Comparison of ENCODE assay signal across 16 cellular contexts in genomic region chr1:209829716-209830115, GRCh38. TPM values are rescaled to one million over a fixed set of nuclear protein-coding genes. Genes with fewer than 3 reads are reported as not detected.
DNase-seq lines count a peak whose midpoint lies in the region; ATAC-seq and TF ChIP-seq lines count a peak whose summit lies in the region.
"Had no signal": no experiment of that assay in that cellular context is flagged by ENCODE, and none has a peak within 500 bp of the region (broad histone marks: within the 10 kb centered on the region; RNA-seq: fewer than 3 reads in every experiment).

No MANE protein-coding gene starts in this region.

- H4K91ac ChIP-seq in IMR-90 (ENCODE audit: insufficient read depth, low read depth, low read length) = no peak overlapping the region

- no peaks in the 10 kb centered on the region for H3K9me3 Mint-ChIP-seq in activated naive CD8-positive, alpha-beta T cell treated with anti-CD3 and anti-CD28 coated beads, Interleukin-2, amount 50 U/mL, for 24 hours
- H3K9me3 Mint-ChIP-seq in natural killer cell treated with Interleukin-12 subunit alpha and Interleukin-12 subunit beta and Interleukin-15 and Interleukin-18, amount 100 ng/mL, for 72 hours = no peaks in the 10 kb centered on the region

- no peak overlapping the region for H2BK20ac ChIP-seq in IMR-90 (ENCODE audit: low read depth, low read length)

- H3K9ac ChIP-seq in SK-N-SH (peak overlapping the region; percentile 37; the same call in 1 of the 2 replicates), IMR-90 (ENCODE audit: low read depth, low read length) (no peak overlapping the region)

- H3K27ac ChIP-seq in SK-N-SH (ENCODE audit: low read depth in 2 of 2, low read length in 1 of 2) (peak overlapping the region in 1 of 2 experiments; percentile 98; a peak in 3 of 4 replicates), IMR-90 (ENCODE audit: insufficient read depth, low read length) (no peak overlapping the region)
- H3K27ac ChIP-seq: 22Rv1, hepatocyte, lower lobe of right lung, tibial nerve had no signal

- peaks cover 8 to 40% of the 10 kb centered on the region in 2 experiments for H3K79me1 ChIP-seq in IMR-90 (ENCODE audit: low read depth in 1 of 2, low read length in 2 of 2)

- H3K4ac ChIP-seq in IMR-90 (ENCODE audit: low read depth, low read length) = no peak overlapping the region; the same call in 1 of the 2 replicates

- H3K27ac Mint-ChIP-seq in activated naive CD8-positive, alpha-beta T cell treated with anti-CD3 and anti-CD28 coated beads, Interleukin-2, amount 50 U/mL, for 24 hours = peak overlapping the region; percentile 52
- H3K27ac Mint-ChIP-seq in natural killer cell treated with Interleukin-12 subunit alpha and Interleukin-12 subunit beta and Interleukin-15 and Interleukin-18, amount 100 ng/mL, for 72 hours = peak overlapping the region; percentile 48 to 90

- no peaks in the 10 kb centered on the region for H4K20me1 ChIP-seq in SK-N-SH (ENCODE audit: insufficient read depth)
- no peaks in the 10 kb centered on the region for H4K20me1 ChIP-seq in IMR-90 (ENCODE audit: insufficient read depth, low read length)

- peaks cover 1% of the 10 kb centered on the region for H3K27me3 Mint-ChIP-seq in activated naive CD8-positive, alpha-beta T cell treated with anti-CD3 and anti-CD28 coated beads, Interleukin-2, amount 50 U/mL, for 24 hours
- no peaks in the 10 kb centered on the region for H3K27me3 Mint-ChIP-seq in natural killer cell treated with Interleukin-12 subunit alpha and Interleukin-12 subunit beta and Interleukin-15 and Interleukin-18, amount 100 ng/mL, for 72 hours

- BruUV-seq in IMR-90 (replicated peaks; lab: Mats Ljungman, UMichigan) = no TSS peak

- no peak for TF ChIP-seq CTCF in SK-N-SH (IDR thresholded peaks at IDR 0.05)
- TF ChIP-seq CTCF in IMR-90 (conservative IDR thresholded peaks at IDR 0.05; ENCODE audit: low read depth, low read length) = no peak

- peak overlapping the region; percentile 94 for H3K4me3 Mint-ChIP-seq in activated naive CD8-positive, alpha-beta T cell treated with anti-CD3 and anti-CD28 coated beads, Interleukin-2, amount 50 U/mL, for 24 hours
- peak overlapping the region; percentile 92 for H3K4me3 Mint-ChIP-seq in natural killer cell treated with Interleukin-12 subunit alpha and Interleukin-12 subunit beta and Interleukin-15 and Interleukin-18, amount 100 ng/mL, for 72 hours

- no peak overlapping the region for H2AFZ ChIP-seq in SK-N-SH (ENCODE audit: low read depth)
- no peak overlapping the region for H2AFZ ChIP-seq in IMR-90 (replicated peaks; ENCODE audit: low read length, poor library complexity)
- H2AFZ ChIP-seq: hepatocyte had no signal

- TF ChIP-seq POLR2A in IMR-90 (IDR thresholded peaks at IDR 0.05; ENCODE audit: low read depth, low read length) = no peak

- peaks cover 2 to 37% of the 10 kb centered on the region in 2 experiments for H3K4me1 ChIP-seq in SK-N-SH (ENCODE audit: control insufficient read depth in 1 of 2, insufficient read depth in 2 of 2, low read depth in 1 of 2, low read length in 1 of 2)
- H3K4me1 ChIP-seq in IMR-90 (ENCODE audit: control insufficient read depth, insufficient read depth, low read length) = peaks cover 4% of the 10 kb centered on the region; the same call in 1 of the 2 replicates

- H2AK5ac ChIP-seq in IMR-90 (ENCODE audit: low read depth, low read length) = no peak overlapping the region; the same call in 1 of the 2 replicates

- 87% methylated on average over 2 of the region's 2 CpGs for WGBS in SK-N-SH (ENCODE audit: low lambda C conversion rate)
- WGBS in IMR-90 (ENCODE audit: extremely low coverage in 2 of 2, insufficient read length in 1 of 2), 2 experiments = no CpG with 5 or more reads among the region's 2 CpGs

- H3K36me3 ChIP-seq in SK-N-SH (replicated peaks in 1 of 2; ENCODE audit: control insufficient read depth in 1 of 2, insufficient read depth in 2 of 2, low read length in 1 of 2) (peaks cover 46 to 49% of the 10 kb centered on the region in 2 experiments), IMR-90 (ENCODE audit: control insufficient read depth, insufficient read depth, low read length) (peaks cover 11% of the 10 kb centered on the region)

- TF ChIP-seq RAD21 in SK-N-SH (IDR thresholded peaks at IDR 0.05; ENCODE audit: low read length) (no peak), IMR-90 (IDR thresholded peaks at IDR 0.05; ENCODE audit: low read length) (no peak)

- peak overlapping the region; percentile 47 for H2BK5ac ChIP-seq in IMR-90 (ENCODE audit: low read depth, low read length, poor library complexity, severe bottlenecking)

- TF ChIP-seq EP300 in SK-N-SH (IDR thresholded peaks at IDR 0.05; ENCODE audit: borderline replicate concordance in 1 of 2, low read depth in 1 of 2, low read length in 1 of 2) = no peak

- H3K56ac ChIP-seq in IMR-90 (ENCODE audit: extremely low read depth, insufficient read depth, low read length) = no peak overlapping the region

- CTCF ChIA-PET in SK-N-SH (lab: Yijun Ruan, JAX) = no interaction called here
- CTCF ChIA-PET in IMR-90 (lab: Yijun Ruan, JAX) = no interaction called here

- DNase-seq in SK-N-SH (no peak), IMR-90 (peak; percentile 26), hippocampal formation (lab: John Stamatoyannopoulos, UW) (no peak)
- DNase-seq in activated naive CD8-positive, alpha-beta T cell treated with anti-CD3 and anti-CD28 coated beads, Interleukin-2, amount 50 U/mL, for 24 hours = no peak
- no peak for DNase-seq in natural killer cell treated with Interleukin-12 subunit alpha and Interleukin-12 subunit beta and Interleukin-15 and Interleukin-18, amount 100 ng/mL, for 72 hours (ENCODE audit: low spot score)
- DNase-seq: DMS79, H7, lower lobe of right lung, NCI-H1930, retina had no signal

- no peak overlapping the region for H3K23ac ChIP-seq in IMR-90 (ENCODE audit: low read depth, low read length)

- H3K9me1 ChIP-seq in IMR-90 (ENCODE audit: insufficient read depth, low read length) = no peaks in the 10 kb centered on the region; the same call in 1 of the 2 replicates

- H3K27me3 ChIP-seq in SK-N-SH (ENCODE audit: insufficient read depth) (no peaks in the 10 kb centered on the region), IMR-90 (ENCODE audit: control insufficient read depth, insufficient read depth, low read length) (no peaks in the 10 kb centered on the region)
- H3K27me3 ChIP-seq: hepatocyte, tibial nerve had no signal

- H3K9me3 ChIP-seq in SK-N-SH = no peaks in the 10 kb centered on the region
- no peaks in the 10 kb centered on the region for H3K9me3 ChIP-seq in IMR-90 (ENCODE audit: control insufficient read depth, insufficient read depth, low read length)
- H3K9me3 ChIP-seq: lower lobe of right lung, tibial nerve had no signal

- peaks cover 62% of the 10 kb centered on the region for H3F3A ChIP-seq in SK-N-SH (replicated peaks; ENCODE audit: insufficient read depth)

- H4K8ac ChIP-seq in IMR-90 (ENCODE audit: low read depth in 2 of 2, low read length in 2 of 2) = peak overlapping the region in 1 of 2 experiments; percentile 27; a peak in 1 of 4 replicates

- dilution Hi-C loops in IMR-90 (cut with HindIII; ENCODE audit: low sequenced_read_pairs, unreplicated experiment) = no loop called here

- no peaks in the 10 kb centered on the region for H3K9me2 ChIP-seq in SK-N-SH

- in situ Hi-C loops in IMR-90 (cut with MboI; ENCODE audit: low sequenced_read_pairs) = no loop called here

- H3K14ac ChIP-seq in IMR-90 (replicated peaks; ENCODE audit: low read depth, low read length) = no peak overlapping the region

- no peak overlapping the region for H2BK120ac ChIP-seq in IMR-90 (ENCODE audit: low read depth, low read length)

- peaks cover 62% of the 10 kb centered on the region for H3K4me1 Mint-ChIP-seq in activated naive CD8-positive, alpha-beta T cell treated with anti-CD3 and anti-CD28 coated beads, Interleukin-2, amount 50 U/mL, for 24 hours
- peaks cover 17 to 31% of the 10 kb centered on the region in 2 donors for H3K4me1 Mint-ChIP-seq in natural killer cell treated with Interleukin-12 subunit alpha and Interleukin-12 subunit beta and Interleukin-15 and Interleukin-18, amount 100 ng/mL, for 72 hours (ENCODE audit: low read depth in 2 of 2)

- H2BK15ac ChIP-seq in IMR-90 (ENCODE audit: low read depth, low read length) = no peak overlapping the region

- H3K18ac ChIP-seq in IMR-90 (ENCODE audit: low read depth, low read length) = no peak overlapping the region

- peak overlapping the region in 1 of 2 experiments; percentile 42; a peak in 2 of 4 replicates for H3K4me3 ChIP-seq in SK-N-SH (ENCODE audit: low read depth in 2 of 2, low read length in 1 of 2)
- no peak overlapping the region for H3K4me3 ChIP-seq in IMR-90 (ENCODE audit: insufficient read depth, low read depth, low read length)
- H3K4me3 ChIP-seq: hepatocyte, lower lobe of right lung, tibial nerve had no signal

- peaks cover 51% of the 10 kb centered on the region for H3K36me3 Mint-ChIP-seq in activated naive CD8-positive, alpha-beta T cell treated with anti-CD3 and anti-CD28 coated beads, Interleukin-2, amount 50 U/mL, for 24 hours (ENCODE audit: low read depth)
- peaks cover 23% of the 10 kb centered on the region for H3K36me3 Mint-ChIP-seq in natural killer cell treated with Interleukin-12 subunit alpha and Interleukin-12 subunit beta and Interleukin-15 and Interleukin-18, amount 100 ng/mL, for 72 hours

- H3K4me2 ChIP-seq in SK-N-SH = peak overlapping the region; percentile 49
- 0 out of 2 replicates have a peak overlapping the region, but pooled peaks have one; percentile 32 for H3K4me2 ChIP-seq in IMR-90 (ENCODE audit: low read depth, low read length)

- no peak overlapping the region for H4K5ac ChIP-seq in IMR-90 (ENCODE audit: low read depth, low read length)

- H3K79me2 ChIP-seq in SK-N-SH (ENCODE audit: insufficient read depth) = peaks cover 58% of the 10 kb centered on the region

- H2AK9ac ChIP-seq in IMR-90 (replicated peaks; ENCODE audit: low read depth, low read length, poor library complexity) = no peak overlapping the region

- POLR2A ChIA-PET in SK-N-SH (lab: Yijun Ruan, JAX) = no interaction called here
- POLR2A ChIA-PET in IMR-90 (lab: Charles Lee; ENCODE audit: unreplicated experiment) = no interaction called here

- intact Hi-C loops in IMR-90 (cut with micrococcal nuclease) = loop anchor here (10.0 kb wide), 1 partner anchor 875 kb away; no protein-coding TSS in a partner anchor

- no peak for ATAC-seq in SK-N-SH treated with all-trans-retinoic acid at 6 μM for 48 hours
- no peak for ATAC-seq in IMR-90 (ENCODE audit: low read depth)
- ATAC-seq in activated naive CD8-positive, alpha-beta T cell treated with anti-CD3 and anti-CD28 coated beads, Interleukin-2, amount 50 U/mL, for 24 hours = no peak
- ATAC-seq in natural killer cell treated with Interleukin-12 subunit alpha and Interleukin-12 subunit beta and Interleukin-15 and Interleukin-18, amount 100 ng/mL, for 72 hours = no peak
- no peak for ATAC-seq in HG02623 (IDR thresholded peaks at IDR 0.05; ENCODE audit: unreplicated experiment)
- ATAC-seq in GM21529 (IDR thresholded peaks at IDR 0.05; ENCODE audit: unreplicated experiment) = no peak
- ATAC-seq: lower lobe of right lung had no signal

RNA-seq across cellular contexts. Expression of gene UTP25, which starts 1.9 kb away (rescaled TPM):
- polyA plus RNA-seq in SK-N-SH (2012; rRNA removed) = 6.3 and 9.3 TPM in 2 replicates
- 6.3 and 7.1 TPM in 2 replicates for polyA plus RNA-seq in SK-N-SH (2012; cell fraction: cytosol; rRNA removed)
- 8.9 and 16.0 TPM in 2 replicates for polyA plus RNA-seq in SK-N-SH (2012; cell fraction: nucleus; rRNA removed)
- 17.2 and 17.4 TPM in 2 replicates for total RNA-seq in IMR-90 (2012; rRNA removed)
- polyA plus RNA-seq in IMR-90 (2012; rRNA removed) = 6.9 and 7.1 TPM in 2 replicates
- 1.6 and 1.8 TPM in 2 replicates for polyA plus RNA-seq in IMR-90 (2012; cell fraction: cytosol; rRNA removed)
- polyA plus RNA-seq in IMR-90 (2012; cell fraction: nucleus; rRNA removed; ENCODE audit: low replicate concordance) = 3.3 and 10.9 TPM in 2 replicates
- total RNA-seq in natural killer cell treated with Interleukin-12 subunit alpha and Interleukin-12 subunit beta and Interleukin-15 and Interleukin-18, amount 100 ng/mL, for 72 hours = 10 to 100 TPM in 1 of 2 donors, 1 to 10 TPM in 1; 8.5 to 12.6 TPM

RNA-seq across cellular contexts. Expression of gene IRF6, which starts 23.8 kb away (rescaled TPM):
- 0.94 and 1.6 TPM in 2 replicates for polyA plus RNA-seq in SK-N-SH (2012; rRNA removed)
- polyA plus RNA-seq in SK-N-SH (2012; cell fraction: cytosol; rRNA removed) = 0.77 and 1.0 TPM in 2 replicates
- 1.6 and 3.0 TPM in 2 replicates for polyA plus RNA-seq in SK-N-SH (2012; cell fraction: nucleus; rRNA removed)
- total RNA-seq in IMR-90 (2012; rRNA removed) = 1.9 and 2.9 TPM in 2 replicates
- polyA plus RNA-seq in IMR-90 (2012; rRNA removed) = 1.2 and 1.7 TPM in 2 replicates
- 1.0 and 1.2 TPM in 2 replicates for polyA plus RNA-seq in IMR-90 (2012; cell fraction: cytosol; rRNA removed)
- polyA plus RNA-seq in IMR-90 (2012; cell fraction: nucleus; rRNA removed; ENCODE audit: low replicate concordance) = 1.2 and 1.3 TPM in 2 replicates
- 1 to 10 TPM; 1.5 to 8.6 TPM for total RNA-seq in natural killer cell treated with Interleukin-12 subunit alpha and Interleukin-12 subunit beta and Interleukin-15 and Interleukin-18, amount 100 ng/mL, for 72 hours

RNA-seq across cellular contexts. Expression of gene C1orf74, which starts 45.4 kb away (rescaled TPM):
- polyA plus RNA-seq in SK-N-SH (2012; rRNA removed) (1.5 and 2.1 TPM in 2 replicates), IMR-90 (2012; rRNA removed) (0.79 and 1.1 TPM in 2 replicates)
- 1.7 and 1.9 TPM in 2 replicates for polyA plus RNA-seq in SK-N-SH (2012; cell fraction: cytosol; rRNA removed)
- polyA plus RNA-seq in SK-N-SH (2012; cell fraction: nucleus; rRNA removed) = 1.4 and 2.2 TPM in 2 replicates
- 4.2 and 4.3 TPM in 2 replicates for total RNA-seq in IMR-90 (2012; rRNA removed)
- polyA plus RNA-seq in IMR-90 (2012; cell fraction: cytosol; rRNA removed) = 0.37 and 0.40 TPM in 2 replicates
- 0.30 and 0.46 TPM in 2 replicates for polyA plus RNA-seq in IMR-90 (2012; cell fraction: nucleus; rRNA removed; ENCODE audit: low replicate concordance)
- total RNA-seq in natural killer cell treated with Interleukin-12 subunit alpha and Interleukin-12 subunit beta and Interleukin-15 and Interleukin-18, amount 100 ng/mL, for 72 hours = 1 to 10 TPM; 2.5 to 3.0 TPM
